Comparison of ENCODE assay signal across 14 cellular contexts in the genomic region with DNA sequence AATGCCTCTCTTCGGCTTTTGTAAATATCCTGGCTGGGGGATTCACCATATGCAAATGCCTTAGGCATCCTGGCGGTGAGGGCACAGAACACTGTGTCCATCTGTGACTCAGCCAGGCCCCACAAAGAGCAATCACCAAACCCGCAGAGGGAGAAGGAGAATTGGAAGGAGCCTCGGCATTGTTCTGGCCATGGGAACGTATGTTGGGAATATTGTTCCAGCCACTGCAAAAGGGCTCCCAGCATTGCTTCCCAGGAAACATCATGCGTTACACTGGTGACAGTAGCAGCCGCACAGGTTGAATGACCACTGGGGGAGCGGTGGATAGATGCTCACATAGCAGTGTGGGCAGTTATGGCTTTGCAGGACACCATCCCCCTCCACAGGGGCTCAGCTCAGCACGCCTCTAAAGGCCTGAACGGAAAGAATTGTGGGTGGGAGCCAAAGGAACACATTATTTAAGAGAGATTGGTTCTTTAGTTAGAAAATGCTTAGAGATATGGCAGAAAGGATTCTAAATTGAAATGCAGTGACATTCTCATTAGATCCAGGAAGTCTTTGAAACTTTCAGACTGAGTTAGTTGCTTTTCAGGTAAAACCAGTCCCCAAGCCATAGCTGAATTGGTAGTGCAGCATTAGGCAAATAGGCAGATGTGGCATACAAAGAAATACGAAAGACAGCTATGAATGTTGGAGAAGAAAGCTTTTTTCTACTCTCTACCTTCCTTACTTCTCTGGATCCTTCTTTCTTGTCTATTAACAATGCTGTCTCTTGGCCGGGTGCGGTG.
DNase-seq lines count a peak whose midpoint lies in the region; ATAC-seq and TF ChIP-seq lines count a peak whose summit lies in the region.
"Had no signal": no experiment of that assay in that cellular context is flagged by ENCODE, and none has a peak within 500 bp of the region (broad histone marks: within the 10 kb centered on the region; RNA-seq: fewer than 3 reads in every experiment).

No MANE protein-coding gene starts in this region.

- H3K9ac ChIP-seq in neural progenitor cell = no peak overlapping the region

- H3K9me3 Mint-ChIP-seq in neural progenitor cell = no peaks in the 10 kb centered on the region
- H3K9me3 Mint-ChIP-seq in activated T-cell treated with anti-CD3 and anti-CD28 coated beads, Interleukin-2, amount 50 U/mL, for 72 hours = no peaks in the 10 kb centered on the region
- H3K9me3 Mint-ChIP-seq in activated T-cell treated with anti-CD3 and anti-CD28 coated beads, Interleukin-2, amount 50 U/mL, for 4 hours = no peaks in the 10 kb centered on the region
- H3K9me3 Mint-ChIP-seq: activated T-helper 17 cell treated with anti-CD3 and anti-CD28 coated beads, Interleukin-2, amount 50 U/mL, for 72 hours had no signal

- H3K27me3 ChIP-seq in neural progenitor cell = no peaks in the 10 kb centered on the region
- H3K27me3 ChIP-seq: sigmoid colon had no signal

- H3K27ac Mint-ChIP-seq in neural progenitor cell = no peak overlapping the region
- no peak overlapping the region for H3K27ac Mint-ChIP-seq in activated T-cell treated with anti-CD3 and anti-CD28 coated beads, Interleukin-2, amount 50 U/mL, for 72 hours
- H3K27ac Mint-ChIP-seq: activated CD8-positive, alpha-beta T cell treated with anti-CD3 and anti-CD28 coated beads, Interleukin-2, amount 10 ng/mL, durations not matched to agents 7 days and 5 days; activated T-helper 17 cell treated with anti-CD3 and anti-CD28 coated beads, Interleukin-2, amount 50 U/mL, for 72 hours had no signal

- TF ChIP-seq CTCF in epithelial cell of proximal tubule (conservative IDR thresholded peaks at IDR 0.05; ENCODE audit: low read depth, low read length) (peak; percentile 27), neural progenitor cell (IDR thresholded peaks at IDR 0.05) (no peak)

- ATAC-seq in activated T-cell treated with anti-CD3 and anti-CD28 coated beads, Interleukin-2, amount 50 U/mL, for 72 hours (replicated peaks in 1 of 2) = no peak
- no peak for ATAC-seq in activated T-cell treated with anti-CD3 and anti-CD28 coated beads, Interleukin-2, amount 50 U/mL, for 4 hours
- ATAC-seq: activated CD8-positive, alpha-beta T cell treated with anti-CD3 and anti-CD28 coated beads, Interleukin-2, amount 10 ng/mL, durations not matched to agents 7 days and 5 days; activated T-helper 17 cell treated with anti-CD3 and anti-CD28 coated beads, Interleukin-2, amount 50 U/mL, for 72 hours had no signal

- no peak overlapping the region for H3K27ac ChIP-seq in neural progenitor cell
- H3K27ac ChIP-seq: sigmoid colon had no signal

- H4K20me1 ChIP-seq in neural progenitor cell (ENCODE audit: low read depth) = no peaks in the 10 kb centered on the region

- no peak overlapping the region for H3K4me3 Mint-ChIP-seq in neural progenitor cell
- no peak overlapping the region for H3K4me3 Mint-ChIP-seq in activated T-cell treated with anti-CD3 and anti-CD28 coated beads, Interleukin-2, amount 50 U/mL, for 72 hours
- H3K4me3 Mint-ChIP-seq in activated T-cell treated with anti-CD3 and anti-CD28 coated beads, Interleukin-2, amount 50 U/mL, for 4 hours = no peak overlapping the region
- H3K4me3 Mint-ChIP-seq: activated CD8-positive, alpha-beta T cell treated with anti-CD3 and anti-CD28 coated beads, Interleukin-2, amount 10 ng/mL, durations not matched to agents 7 days and 5 days; activated T-helper 17 cell treated with anti-CD3 and anti-CD28 coated beads, Interleukin-2, amount 50 U/mL, for 72 hours had no signal

- H3K36me3 Mint-ChIP-seq in neural progenitor cell = no peaks in the 10 kb centered on the region
- H3K36me3 Mint-ChIP-seq in activated T-cell treated with anti-CD3 and anti-CD28 coated beads, Interleukin-2, amount 50 U/mL, for 72 hours (ENCODE audit: insufficient read depth in 2 of 2) = no peaks in the 10 kb centered on the region
- no peaks in the 10 kb centered on the region for H3K36me3 Mint-ChIP-seq in activated T-cell treated with anti-CD3 and anti-CD28 coated beads, Interleukin-2, amount 50 U/mL, for 4 hours (ENCODE audit: insufficient read depth)

- no peaks in the 10 kb centered on the region for H3K27me3 Mint-ChIP-seq in neural progenitor cell (ENCODE audit: insufficient read depth, low read depth)
- peaks cover 62% of the 10 kb centered on the region for H3K27me3 Mint-ChIP-seq in activated T-cell treated with anti-CD3 and anti-CD28 coated beads, Interleukin-2, amount 50 U/mL, for 72 hours (ENCODE audit: low read depth)
- H3K27me3 Mint-ChIP-seq in activated T-cell treated with anti-CD3 and anti-CD28 coated beads, Interleukin-2, amount 50 U/mL, for 4 hours (ENCODE audit: low read depth) = peaks cover 4% of the 10 kb centered on the region

- H2AFZ ChIP-seq in neural progenitor cell (replicated peaks) = peak overlapping the region; percentile 39

- peaks cover 19% of the 10 kb centered on the region for H3K4me1 Mint-ChIP-seq in neural progenitor cell
- H3K4me1 Mint-ChIP-seq in activated T-cell treated with anti-CD3 and anti-CD28 coated beads, Interleukin-2, amount 50 U/mL, for 72 hours (ENCODE audit: low read depth) = peaks cover 9% of the 10 kb centered on the region
- peaks cover under 1% of the 10 kb centered on the region for H3K4me1 Mint-ChIP-seq in activated T-cell treated with anti-CD3 and anti-CD28 coated beads, Interleukin-2, amount 50 U/mL, for 4 hours (ENCODE audit: low read depth)
- H3K4me1 Mint-ChIP-seq: activated T-helper 17 cell treated with anti-CD3 and anti-CD28 coated beads, Interleukin-2, amount 50 U/mL, for 72 hours had no signal

- no peaks in the 10 kb centered on the region for H3K36me3 ChIP-seq in neural progenitor cell
- H3K36me3 ChIP-seq: sigmoid colon had no signal

- H3K79me2 ChIP-seq in neural progenitor cell (ENCODE audit: low read depth) = no peaks in the 10 kb centered on the region

- no peaks in the 10 kb centered on the region for H3K9me3 ChIP-seq in neural progenitor cell (ENCODE audit: low read depth)
- H3K9me3 ChIP-seq: sigmoid colon had no signal

- DNase-seq in EH (ENCODE audit: low read depth) (peak; percentile 42), T1000 (lab: John Stamatoyannopoulos, UW) (peak; percentile 4), epithelial cell of proximal tubule (ENCODE audit: low read depth) (peak; percentile 66), neural progenitor cell (ENCODE audit: low spot score) (no peak), NCI-H510A (lab: John Stamatoyannopoulos, UW) (no peak)
- no peak for DNase-seq in activated T-cell treated with anti-CD3 and anti-CD28 coated beads, Interleukin-2, amount 50 U/mL, for 72 hours
- DNase-seq in activated CD8-positive, alpha-beta memory T cell treated with anti-CD3 and anti-CD28 coated beads, Interleukin-2, amount 50 U/mL, for 4 hours = no peak
- no peak for DNase-seq in activated T-cell treated with anti-CD3 and anti-CD28 coated beads, Interleukin-2, amount 50 U/mL, for 4 hours
- DNase-seq: activated CD8-positive, alpha-beta T cell treated with anti-CD3 and anti-CD28 coated beads, Interleukin-2, amount 10 ng/mL, durations not matched to agents 7 days and 5 days; NCI-H2081 treated with DMSO at 0.1 percent for 48 hours; sigmoid colon; stimulated activated CD4-positive, alpha-beta T cell treated with anti-CD3 and anti-CD28 coated beads, Interleukin-1b, Interleukin-23, amount 100 ng/mL, for 48 hours; substantia nigra had no signal

- no peaks in the 10 kb centered on the region for H3F3A ChIP-seq in neural progenitor cell (ENCODE audit: low read depth)

- H3K4me2 ChIP-seq in neural progenitor cell = no peak overlapping the region

- no peaks in the 10 kb centered on the region for H3K4me1 ChIP-seq in neural progenitor cell
- H3K4me1 ChIP-seq: sigmoid colon had no signal

- H3K4me3 ChIP-seq in epithelial cell of proximal tubule (ENCODE audit: low read depth, low read length) = no peak overlapping the region
- H3K4me3 ChIP-seq in neural progenitor cell = no peak overlapping the region
- H3K4me3 ChIP-seq: sigmoid colon had no signal

Comparison
In these comparisons a context has a peak if more than half of its experiments do, and no peak if none do; other contexts are left out.
1. DNase-seq: peak in EH (single experiment), T1000 (single experiment) and epithelial cell of proximal tubule (single experiment); none in neural progenitor cell (single experiment), activated T-cell treated with anti-CD3 and anti-CD28 coated beads, Interleukin-2, amount 50 U/mL, for 72 hours (0 of 2), activated CD8-positive, alpha-beta memory T cell treated with anti-CD3 and anti-CD28 coated beads, Interleukin-2, amount 50 U/mL, for 4 hours (single experiment), activated T-cell treated with anti-CD3 and anti-CD28 coated beads, Interleukin-2, amount 50 U/mL, for 4 hours (single experiment) and NCI-H510A (single experiment).